In the genomic region with DNA sequence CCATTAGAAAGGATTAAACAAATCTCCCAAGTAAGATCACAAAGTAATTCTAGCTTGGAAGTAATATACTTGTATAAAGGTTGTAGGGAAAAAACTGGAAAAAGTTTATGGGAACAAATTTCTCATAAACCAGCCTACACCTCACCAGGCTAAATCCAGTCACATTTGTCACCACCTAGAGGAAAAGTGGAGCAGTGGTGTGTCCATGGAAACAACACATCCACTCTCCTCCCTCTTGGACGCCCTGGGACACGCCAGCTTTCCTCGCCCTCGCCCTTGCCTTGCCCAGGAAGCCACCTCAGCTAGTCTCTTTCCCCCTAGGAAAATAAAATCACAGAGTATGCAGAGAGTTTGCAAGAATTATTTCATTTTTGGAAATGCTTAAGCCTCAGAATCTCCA, we compare ENCODE assay signal across 11 cellular contexts. TPM values are rescaled to one million over a fixed set of nuclear protein-coding genes. Genes with fewer than 3 reads are reported as not detected.
DNase-seq lines count a peak whose midpoint lies in the region; ATAC-seq and TF ChIP-seq lines count a peak whose summit lies in the region.
"Had no signal": no experiment of that assay in that cellular context is flagged by ENCODE, and none has a peak within 500 bp of the region (broad histone marks: within the 10 kb centered on the region; RNA-seq: fewer than 3 reads in every experiment).

No MANE protein-coding gene starts in this region.

- no peak for ATAC-seq in HG03095 (IDR thresholded peaks at IDR 0.05; ENCODE audit: unreplicated experiment)
- ATAC-seq: stimulated activated naive CD8-positive, alpha-beta T cell treated with anti-CD3 and anti-CD28 coated beads, Interleukin-15, amount 100 ng/mL, for 72 hours had no signal

- intact Hi-C loops in OCI-LY7 (cut with micrococcal nuclease; ENCODE audit: unreplicated experiment) (no loop called here), esophagus muscularis mucosa (cut with DNase I) (loop anchor here (5.0 kb wide), 1 partner anchor 39 kb away; no protein-coding TSS in a partner anchor), colonic mucosa (cut with DNase I) (no loop called here)

- no peaks in the 10 kb centered on the region for H3K27me3 Mint-ChIP-seq in neural crest cell (ENCODE audit: low read depth)

- H3K4me2 ChIP-seq in OCI-LY7 (ENCODE audit: low read length), result no peak overlapping the region

- H3K9me3 Mint-ChIP-seq in neural crest cell, result peaks cover 2% of the 10 kb centered on the region
- H3K9me3 Mint-ChIP-seq: CD4-positive, alpha-beta memory T cell; stimulated activated naive CD8-positive, alpha-beta T cell treated with anti-CD3 and anti-CD28 coated beads, Interleukin-15, amount 100 ng/mL, for 72 hours had no signal

- POLR2A ChIA-PET in OCI-LY7 (lab: Charles Lee), result interaction anchor here (0.6 kb wide), 1 partner anchor 112 kb away, joined by 3 read pairs; no protein-coding TSS in a partner anchor

- H3K27ac ChIP-seq in C4-2B, result no peak overlapping the region
- H3K27ac ChIP-seq in OCI-LY7 (ENCODE audit: low read depth, low read length, poor library complexity, severe bottlenecking), result no peak overlapping the region
- H3K27ac ChIP-seq in esophagus muscularis mucosa (replicated peaks in 1 of 4), result peak overlapping the region; percentile 76 to 84 (median 81)
- H3K27ac ChIP-seq in colonic mucosa, result no peak overlapping the region
- H3K27ac ChIP-seq: cardiac muscle cell had no signal

- TF ChIP-seq POLR2A in esophagus muscularis mucosa (IDR thresholded peaks at IDR 0.05; ENCODE audit: low read depth), result no peak

- H3K36me3 ChIP-seq in OCI-LY7 (ENCODE audit: insufficient read depth, low read length), result no peaks in the 10 kb centered on the region
- peaks cover 0 to 5% (median 0%) of the 10 kb centered on the region in 4 donors for H3K36me3 ChIP-seq in esophagus muscularis mucosa
- H3K36me3 ChIP-seq in colonic mucosa, result no peaks in the 10 kb centered on the region
- H3K36me3 ChIP-seq: cardiac muscle cell had no signal

- H3K4me1 ChIP-seq in OCI-LY7 (ENCODE audit: insufficient read depth, low read length, poor library complexity, severe bottlenecking) (no peaks in the 10 kb centered on the region), esophagus muscularis mucosa (peaks cover 44 to 97% (median 84%) of the 10 kb centered on the region in 4 donors), colonic mucosa (no peaks in the 10 kb centered on the region)

- H4K20me1 ChIP-seq in OCI-LY7 (ENCODE audit: insufficient read depth, low read length), result no peaks in the 10 kb centered on the region

- H3K9me2 ChIP-seq in OCI-LY7 (ENCODE audit: insufficient read depth, low read length), result no peaks in the 10 kb centered on the region

- TF ChIP-seq CTCF in C4-2B (conservative IDR thresholded peaks at IDR 0.05) (peak; percentile 72), OCI-LY7 (conservative IDR thresholded peaks at IDR 0.05; ENCODE audit: low read length) (0 out of 2 replicates have a peak, but pooled peaks have one; percentile 11), esophagus muscularis mucosa (IDR thresholded peaks at IDR 0.05) (peak; percentile 15 to 37 (median 36)), neural crest cell (conservative IDR thresholded peaks at IDR 0.05) (peak; percentile 25), colonic mucosa (IDR thresholded peaks at IDR 0.05) (no peak)

- H3K9ac ChIP-seq in colonic mucosa (ENCODE audit: low read depth in 2 of 2, low read length in 2 of 2), result no peak overlapping the region

- H3K36me3 Mint-ChIP-seq in neural crest cell (ENCODE audit: low read depth), result no peaks in the 10 kb centered on the region
- H3K36me3 Mint-ChIP-seq: CD4-positive, alpha-beta memory T cell had no signal

- 54% methylated on average over 4 of the region's 4 CpGs for WGBS in esophagus muscularis mucosa

- no peak overlapping the region for H2AFZ ChIP-seq in OCI-LY7 (ENCODE audit: low read length)

- peak overlapping the region; percentile 3 for H3K27ac Mint-ChIP-seq in neural crest cell (ENCODE audit: unreplicated experiment)
- H3K27ac Mint-ChIP-seq: CD4-positive, alpha-beta memory T cell had no signal

- H3K4me3 Mint-ChIP-seq in neural crest cell, result no peak overlapping the region
- H3K4me3 Mint-ChIP-seq: CD4-positive, alpha-beta memory T cell; stimulated activated naive CD8-positive, alpha-beta T cell treated with anti-CD3 and anti-CD28 coated beads, Interleukin-15, amount 100 ng/mL, for 72 hours had no signal

- H3K79me2 ChIP-seq in OCI-LY7 (ENCODE audit: insufficient read depth, low read depth, low read length), result no peaks in the 10 kb centered on the region

- no peaks in the 10 kb centered on the region for H3K9me3 ChIP-seq in OCI-LY7 (ENCODE audit: low read length)
- no peaks in the 10 kb centered on the region for H3K9me3 ChIP-seq in esophagus muscularis mucosa
- H3K9me3 ChIP-seq in colonic mucosa, result no peaks in the 10 kb centered on the region

- no peaks in the 10 kb centered on the region for H3K27me3 ChIP-seq in esophagus muscularis mucosa
- no peaks in the 10 kb centered on the region for H3K27me3 ChIP-seq in colonic mucosa
- H3K27me3 ChIP-seq: cardiac muscle cell had no signal

- no TSS peak for BruUV-seq in OCI-LY7 (replicated peaks; lab: Mats Ljungman, UMichigan)

- CTCF ChIA-PET in OCI-LY7 (lab: Charles Lee; ENCODE audit: unreplicated experiment), result no interaction called here

- peaks cover 51% of the 10 kb centered on the region for H3K4me1 Mint-ChIP-seq in neural crest cell
- H3K4me1 Mint-ChIP-seq: CD4-positive, alpha-beta memory T cell had no signal

- TF ChIP-seq EP300 in esophagus muscularis mucosa (IDR thresholded peaks at IDR 0.05), result no peak

- DNase-seq in OCI-LY7 (ENCODE audit: low spot score) (no peak), esophagus muscularis mucosa (ENCODE audit: extremely low spot score) (no peak), neural crest cell (ENCODE audit: low read depth, low spot score) (no peak), occipital lobe (lab: John Stamatoyannopoulos, UW) (no peak), glomerular visceral epithelial cell (ENCODE audit: extremely low spot score) (no peak), colonic mucosa (no peak)
- DNase-seq: CD4-positive, alpha-beta memory T cell; stimulated activated naive CD8-positive, alpha-beta T cell treated with anti-CD3 and anti-CD28 coated beads, Interleukin-15, amount 100 ng/mL, for 72 hours had no signal

- no peak overlapping the region for H3K4me3 ChIP-seq in OCI-LY7 (ENCODE audit: low read depth, low read length, poor library complexity, severe bottlenecking)
- peak overlapping the region; percentile 42 to 59 (median 54) for H3K4me3 ChIP-seq in esophagus muscularis mucosa
- no peak overlapping the region for H3K4me3 ChIP-seq in colonic mucosa
- H3K4me3 ChIP-seq: cardiac muscle cell had no signal

RNA-seq across cellular contexts. Expression of a gene that starts 2.2 kb away (rescaled TPM):
- total RNA-seq in OCI-LY7 (2014; rRNA removed; shearing (Covaris generic)), result not detected in 2 replicates
- total RNA-seq in OCI-LY7 (2022), result not detected in 2 replicates
- total RNA-seq in esophagus muscularis mucosa, result 10 to 100 TPM; 15.4 to 33.0 (median 27.5) TPM
- 0.21 and 0.36 TPM in 2 replicates for total RNA-seq in neural crest cell
- total RNA-seq in occipital lobe, result 30.4 TPM
- 1 to 10 TPM; 1.4 to 2.2 TPM for total RNA-seq in colonic mucosa
- total RNA-seq: CD4-positive, alpha-beta memory T cell had no signal

Comparison
In these comparisons a context has a peak if more than half of its experiments do, and no peak if none do; other contexts are left out.
1. H3K27ac ChIP-seq: peak in esophagus muscularis mucosa (4 of 4); none in C4-2B (single experiment), OCI-LY7 (single experiment) and colonic mucosa (single experiment).
2. H3K4me3 ChIP-seq: peak in esophagus muscularis mucosa (4 of 4); none in OCI-LY7 (single experiment) and colonic mucosa (single experiment).